ENCODE assay signal across 4 cellular contexts in the genomic region with DNA sequence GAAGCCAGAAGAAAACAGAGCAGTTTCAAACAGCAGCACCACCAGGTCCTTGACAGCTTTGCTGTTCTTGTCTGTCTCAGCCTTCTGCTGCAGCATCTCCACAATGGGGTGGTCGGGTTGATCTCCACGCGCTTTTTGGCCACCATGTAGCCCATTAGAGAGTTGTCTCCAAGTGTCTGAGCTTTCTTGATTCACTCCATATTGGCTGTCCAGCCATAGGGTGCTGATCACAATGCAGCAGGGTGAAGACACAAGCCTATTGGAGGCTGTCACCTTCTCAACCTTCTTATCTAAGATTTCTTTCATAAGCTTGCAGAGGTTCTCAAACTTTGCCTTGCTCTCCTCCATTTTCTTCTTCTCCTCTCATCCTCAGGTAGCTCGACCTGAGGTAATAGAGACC.
A peak's percentile ranks its signal among the peaks of the same experiment; 100 is the strongest.
TF ChIP-seq lines count a peak whose summit lies in the region.

No MANE protein-coding gene starts in this region.

TF ChIP-seq in SK-N-SH, 30 proteins besides CTCF, POLR2A, EP300 and RAD21:
- TF ChIP-seq, protein P1, sequence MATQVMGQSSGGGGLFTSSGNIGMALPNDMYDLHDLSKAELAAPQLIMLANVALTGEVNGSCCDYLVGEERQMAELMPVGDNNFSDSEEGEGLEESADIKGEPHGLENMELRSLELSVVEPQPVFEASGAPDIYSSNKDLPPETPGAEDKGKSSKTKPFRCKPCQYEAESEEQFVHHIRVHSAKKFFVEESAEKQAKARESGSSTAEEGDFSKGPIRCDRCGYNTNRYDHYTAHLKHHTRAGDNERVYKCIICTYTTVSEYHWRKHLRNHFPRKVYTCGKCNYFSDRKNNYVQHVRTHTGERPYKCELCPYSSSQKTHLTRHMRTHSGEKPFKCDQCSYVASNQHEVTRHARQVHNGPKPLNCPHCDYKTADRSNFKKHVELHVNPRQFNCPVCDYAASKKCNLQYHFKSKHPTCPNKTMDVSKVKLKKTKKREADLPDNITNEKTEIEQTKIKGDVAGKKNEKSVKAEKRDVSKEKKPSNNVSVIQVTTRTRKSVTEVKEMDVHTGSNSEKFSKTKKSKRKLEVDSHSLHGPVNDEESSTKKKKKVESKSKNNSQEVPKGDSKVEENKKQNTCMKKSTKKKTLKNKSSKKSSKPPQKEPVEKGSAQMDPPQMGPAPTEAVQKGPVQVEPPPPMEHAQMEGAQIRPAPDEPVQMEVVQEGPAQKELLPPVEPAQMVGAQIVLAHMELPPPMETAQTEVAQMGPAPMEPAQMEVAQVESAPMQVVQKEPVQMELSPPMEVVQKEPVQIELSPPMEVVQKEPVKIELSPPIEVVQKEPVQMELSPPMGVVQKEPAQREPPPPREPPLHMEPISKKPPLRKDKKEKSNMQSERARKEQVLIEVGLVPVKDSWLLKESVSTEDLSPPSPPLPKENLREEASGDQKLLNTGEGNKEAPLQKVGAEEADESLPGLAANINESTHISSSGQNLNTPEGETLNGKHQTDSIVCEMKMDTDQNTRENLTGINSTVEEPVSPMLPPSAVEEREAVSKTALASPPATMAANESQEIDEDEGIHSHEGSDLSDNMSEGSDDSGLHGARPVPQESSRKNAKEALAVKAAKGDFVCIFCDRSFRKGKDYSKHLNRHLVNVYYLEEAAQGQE (IDR thresholded peaks at IDR 0.05; ENCODE audit: low read depth, low read length), result peak; percentile 83
- TF ChIP-seq, protein P2, sequence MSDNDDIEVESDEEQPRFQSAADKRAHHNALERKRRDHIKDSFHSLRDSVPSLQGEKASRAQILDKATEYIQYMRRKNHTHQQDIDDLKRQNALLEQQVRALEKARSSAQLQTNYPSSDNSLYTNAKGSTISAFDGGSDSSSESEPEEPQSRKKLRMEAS (IDR thresholded peaks at IDR 0.05; ENCODE audit: low read depth), result no peak

TF ChIP-seq in SK-N-SH treated with all-trans-retinoic acid at 6 μM for 48 hours, 23 proteins besides CTCF, POLR2A, EP300 and RAD21 (continues in another document):
- TF ChIP-seq, protein P3, sequence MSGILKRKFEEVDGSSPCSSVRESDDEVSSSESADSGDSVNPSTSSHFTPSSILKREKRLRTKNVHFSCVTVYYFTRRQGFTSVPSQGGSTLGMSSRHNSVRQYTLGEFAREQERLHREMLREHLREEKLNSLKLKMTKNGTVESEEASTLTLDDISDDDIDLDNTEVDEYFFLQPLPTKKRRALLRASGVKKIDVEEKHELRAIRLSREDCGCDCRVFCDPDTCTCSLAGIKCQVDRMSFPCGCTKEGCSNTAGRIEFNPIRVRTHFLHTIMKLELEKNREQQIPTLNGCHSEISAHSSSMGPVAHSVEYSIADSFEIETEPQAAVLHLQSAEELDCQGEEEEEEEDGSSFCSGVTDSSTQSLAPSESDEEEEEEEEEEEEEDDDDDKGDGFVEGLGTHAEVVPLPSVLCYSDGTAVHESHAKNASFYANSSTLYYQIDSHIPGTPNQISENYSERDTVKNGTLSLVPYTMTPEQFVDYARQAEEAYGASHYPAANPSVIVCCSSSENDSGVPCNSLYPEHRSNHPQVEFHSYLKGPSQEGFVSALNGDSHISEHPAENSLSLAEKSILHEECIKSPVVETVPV (CRISPR knock-in tag; IDR thresholded peaks at IDR 0.05), result no peak
- TF ChIP-seq BACH2 (CRISPR knock-in tag; IDR thresholded peaks at IDR 0.05; ENCODE audit: borderline replicate concordance) (no peak), CSDC2 (CRISPR knock-in tag; IDR thresholded peaks at IDR 0.05) (no peak), ZNF8 (CRISPR knock-in tag; IDR thresholded peaks at IDR 0.05) (no peak), TCF4 (CRISPR knock-in tag; IDR thresholded peaks at IDR 0.05; ENCODE audit: borderline replicate concordance) (no peak), ZFP30 (CRISPR knock-in tag; IDR thresholded peaks at IDR 0.05) (no peak)
- TF ChIP-seq, protein P4, sequence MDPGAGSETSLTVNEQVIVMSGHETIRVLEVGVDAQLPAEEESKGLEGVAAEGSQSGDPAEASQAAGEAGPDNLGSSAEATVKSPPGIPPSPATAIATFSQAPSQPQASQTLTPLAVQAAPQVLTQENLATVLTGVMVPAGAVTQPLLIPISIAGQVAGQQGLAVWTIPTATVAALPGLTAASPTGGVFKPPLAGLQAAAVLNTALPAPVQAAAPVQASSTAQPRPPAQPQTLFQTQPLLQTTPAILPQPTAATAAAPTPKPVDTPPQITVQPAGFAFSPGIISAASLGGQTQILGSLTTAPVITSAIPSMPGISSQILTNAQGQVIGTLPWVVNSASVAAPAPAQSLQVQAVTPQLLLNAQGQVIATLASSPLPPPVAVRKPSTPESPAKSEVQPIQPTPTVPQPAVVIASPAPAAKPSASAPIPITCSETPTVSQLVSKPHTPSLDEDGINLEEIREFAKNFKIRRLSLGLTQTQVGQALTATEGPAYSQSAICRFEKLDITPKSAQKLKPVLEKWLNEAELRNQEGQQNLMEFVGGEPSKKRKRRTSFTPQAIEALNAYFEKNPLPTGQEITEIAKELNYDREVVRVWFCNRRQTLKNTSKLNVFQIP (CRISPR knock-in tag; IDR thresholded peaks at IDR 0.05; ENCODE audit: borderline replicate concordance, low read depth), result no peak

TF ChIP-seq in HEK293, 187 proteins besides CTCF, POLR2A, EP300 and RAD21 (continued from another document):
- TF ChIP-seq, protein P1 (tag by site-specific recombination; IDR thresholded peaks at IDR 0.05), result peak; percentile 26; the same call in 1 of the 2 replicates

TF ChIP-seq in GM12878, 131 proteins besides CTCF, POLR2A, EP300 and RAD21 (continued from another document):
- TF ChIP-seq, protein P1 (IDR thresholded peaks at IDR 0.05; ENCODE audit: low read depth, low read length), result 0 out of 2 replicates have a peak, but pooled peaks have one; percentile 31
TF ChIP-seq in GM12878: peak in this region for 1.
